In the genomic region with DNA sequence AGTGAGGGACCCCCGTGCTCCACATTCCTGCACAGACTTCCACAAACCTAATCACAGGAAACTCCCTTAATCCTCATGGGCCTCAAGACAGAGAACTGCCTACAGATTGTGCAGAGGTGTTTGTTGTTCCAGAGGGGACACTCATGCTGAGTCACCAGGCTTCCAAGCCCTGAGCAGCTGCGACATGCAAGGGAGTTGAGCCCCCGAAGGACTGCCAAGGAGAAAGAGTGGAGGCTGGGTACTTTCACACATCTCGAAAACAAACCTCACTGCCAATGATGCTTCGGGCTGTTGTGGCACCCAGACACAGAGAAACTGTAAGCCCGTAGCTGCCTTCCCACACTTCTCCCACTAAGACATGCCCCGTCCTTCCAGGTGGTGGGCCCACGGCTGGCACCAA, we compare ENCODE assay signal across 16 cellular contexts.
DNase-seq lines count a peak whose midpoint lies in the region; ATAC-seq and TF ChIP-seq lines count a peak whose summit lies in the region.
"Had no signal": no experiment of that assay in that cellular context is flagged by ENCODE, and none has a peak within 500 bp of the region (broad histone marks: within the 10 kb centered on the region; RNA-seq: fewer than 3 reads in every experiment).

No MANE protein-coding gene starts in this region.

- H3K36me3 Mint-ChIP-seq in stimulated activated memory B cell treated with anti-CD40 and anti-IgM and Interleukin-4, amounts not matched to agents 10 μg/mL and 1 μg/mL and 100 μg/mL, for 72 hours = no peaks in the 10 kb centered on the region
- H3K36me3 Mint-ChIP-seq: CD14-positive monocyte; naive thymus-derived CD4-positive, alpha-beta T cell; stimulated activated effector memory CD8-positive, alpha-beta T cell treated with anti-CD3 and anti-CD28 coated beads, Interleukin-12 subunit alpha, Interleukin-12 subunit beta, amount 100 ng/mL, for 72 hours; WTC11 had no signal

- no peak overlapping the region for H3K27ac Mint-ChIP-seq in stimulated activated naive CD8-positive, alpha-beta T cell treated with anti-CD3 and anti-CD28 coated beads, Interleukin-15, amount 100 ng/mL, for 72 hours
- no peak overlapping the region for H3K27ac Mint-ChIP-seq in stimulated activated memory B cell treated with anti-CD40 and anti-IgM and Interleukin-4, amounts not matched to agents 10 μg/mL and 1 μg/mL and 100 μg/mL, for 72 hours
- H3K27ac Mint-ChIP-seq: naive thymus-derived CD4-positive, alpha-beta T cell; stimulated activated effector memory CD8-positive, alpha-beta T cell treated with anti-CD3 and anti-CD28 coated beads, Interleukin-12 subunit alpha, Interleukin-12 subunit beta, amount 100 ng/mL, for 72 hours; WTC11 had no signal

- no peaks in the 10 kb centered on the region for H3K4me1 Mint-ChIP-seq in stimulated activated naive CD8-positive, alpha-beta T cell treated with anti-CD3 and anti-CD28 coated beads, Interleukin-15, amount 100 ng/mL, for 72 hours
- no peaks in the 10 kb centered on the region for H3K4me1 Mint-ChIP-seq in stimulated activated memory B cell treated with anti-CD40 and anti-IgM and Interleukin-4, amounts not matched to agents 10 μg/mL and 1 μg/mL and 100 μg/mL, for 72 hours
- H3K4me1 Mint-ChIP-seq: CD14-positive monocyte; naive thymus-derived CD4-positive, alpha-beta T cell; stimulated activated effector memory CD8-positive, alpha-beta T cell treated with anti-CD3 and anti-CD28 coated beads, Interleukin-12 subunit alpha, Interleukin-12 subunit beta, amount 100 ng/mL, for 72 hours; WTC11 had no signal

- peaks cover 13 to 20% of the 10 kb centered on the region in 2 donors for H3K9me3 Mint-ChIP-seq in stimulated activated naive CD8-positive, alpha-beta T cell treated with anti-CD3 and anti-CD28 coated beads, Interleukin-15, amount 100 ng/mL, for 72 hours
- H3K9me3 Mint-ChIP-seq in stimulated activated memory B cell treated with anti-CD40 and anti-IgM and Interleukin-4, amounts not matched to agents 10 μg/mL and 1 μg/mL and 100 μg/mL, for 72 hours = peaks cover 2% of the 10 kb centered on the region
- H3K9me3 Mint-ChIP-seq: WTC11 had no signal

- ATAC-seq in stimulated activated naive CD8-positive, alpha-beta T cell treated with anti-CD3 and anti-CD28 coated beads, Interleukin-15, amount 100 ng/mL, for 72 hours = no peak
- ATAC-seq in stimulated activated memory B cell treated with anti-CD40 and anti-IgM and Interleukin-4, amounts not matched to agents 10 μg/mL and 1 μg/mL and 100 μg/mL, for 72 hours = no peak
- ATAC-seq: heart right ventricle; naive thymus-derived CD4-positive, alpha-beta T cell; SK-N-SH treated with all-trans-retinoic acid at 6 μM for 48 hours; stimulated activated effector memory CD8-positive, alpha-beta T cell treated with anti-CD3 and anti-CD28 coated beads, Interleukin-12 subunit alpha, Interleukin-12 subunit beta, amount 100 ng/mL, for 72 hours; WTC11 had no signal

- no peaks in the 10 kb centered on the region for H3K36me3 ChIP-seq in H7 (replicated peaks; ENCODE audit: control insufficient read depth, insufficient read depth, low read length)
- H3K36me3 ChIP-seq: heart right ventricle, sigmoid colon had no signal

- peak; percentile 44 for DNase-seq in HS-5 (ENCODE audit: low read depth)
- peak; percentile 43 for DNase-seq in T1000 (lab: John Stamatoyannopoulos, UW)
- DNase-seq in fibroblast of pulmonary artery (ENCODE audit: low read depth) = peak; percentile 8
- DNase-seq in renal cortical epithelial cell (ENCODE audit: low read depth) = peak; percentile 7
- DNase-seq in stimulated activated naive CD8-positive, alpha-beta T cell treated with anti-CD3 and anti-CD28 coated beads, Interleukin-15, amount 100 ng/mL, for 72 hours = no peak
- DNase-seq in H7 = no peak
- DNase-seq: heart right ventricle; naive thymus-derived CD4-positive, alpha-beta T cell; NCI-H2107; sigmoid colon; stimulated activated CD4-positive, alpha-beta T cell treated with anti-CD3 and anti-CD28 coated beads, Interleukin-4, amount 100 ng/mL, for 4 hours had no signal

- H3K27me3 Mint-ChIP-seq in stimulated activated naive CD8-positive, alpha-beta T cell treated with anti-CD3 and anti-CD28 coated beads, Interleukin-15, amount 100 ng/mL, for 72 hours = no peaks in the 10 kb centered on the region
- H3K27me3 Mint-ChIP-seq in stimulated activated memory B cell treated with anti-CD40 and anti-IgM and Interleukin-4, amounts not matched to agents 10 μg/mL and 1 μg/mL and 100 μg/mL, for 72 hours = no peaks in the 10 kb centered on the region
- H3K27me3 Mint-ChIP-seq: naive thymus-derived CD4-positive, alpha-beta T cell had no signal

- H3K4me3 ChIP-seq in fibroblast of pulmonary artery (replicated peaks; ENCODE audit: low read depth, low read length) (no peak overlapping the region), H7 (ENCODE audit: insufficient read depth, low read depth, low read length) (no peak overlapping the region)
- H3K4me3 ChIP-seq: heart right ventricle, sigmoid colon had no signal

- TF ChIP-seq CTCF in fibroblast of pulmonary artery (IDR thresholded peaks at IDR 0.05; ENCODE audit: low read length, missing control alignments) = no peak

- no peak overlapping the region for H3K4me3 Mint-ChIP-seq in stimulated activated naive CD8-positive, alpha-beta T cell treated with anti-CD3 and anti-CD28 coated beads, Interleukin-15, amount 100 ng/mL, for 72 hours
- H3K4me3 Mint-ChIP-seq in stimulated activated memory B cell treated with anti-CD40 and anti-IgM and Interleukin-4, amounts not matched to agents 10 μg/mL and 1 μg/mL and 100 μg/mL, for 72 hours = no peak overlapping the region
- H3K4me3 Mint-ChIP-seq: CD14-positive monocyte; naive thymus-derived CD4-positive, alpha-beta T cell; stimulated activated effector memory CD8-positive, alpha-beta T cell treated with anti-CD3 and anti-CD28 coated beads, Interleukin-12 subunit alpha, Interleukin-12 subunit beta, amount 100 ng/mL, for 72 hours; WTC11 had no signal

- H3K27me3 ChIP-seq in H7 (ENCODE audit: control insufficient read depth, insufficient read depth, low read length) = no peaks in the 10 kb centered on the region
- H3K27me3 ChIP-seq: heart right ventricle, sigmoid colon had no signal

Comparison
In these comparisons a context has a peak if more than half of its experiments do, and no peak if none do; other contexts are left out.
1. DNase-seq: peak in HS-5 (single experiment), T1000 (single experiment), fibroblast of pulmonary artery (single experiment) and renal cortical epithelial cell (single experiment); none in stimulated activated naive CD8-positive, alpha-beta T cell treated with anti-CD3 and anti-CD28 coated beads, Interleukin-15, amount 100 ng/mL, for 72 hours (0 of 2) and H7 (single experiment).